In the genomic region with DNA sequence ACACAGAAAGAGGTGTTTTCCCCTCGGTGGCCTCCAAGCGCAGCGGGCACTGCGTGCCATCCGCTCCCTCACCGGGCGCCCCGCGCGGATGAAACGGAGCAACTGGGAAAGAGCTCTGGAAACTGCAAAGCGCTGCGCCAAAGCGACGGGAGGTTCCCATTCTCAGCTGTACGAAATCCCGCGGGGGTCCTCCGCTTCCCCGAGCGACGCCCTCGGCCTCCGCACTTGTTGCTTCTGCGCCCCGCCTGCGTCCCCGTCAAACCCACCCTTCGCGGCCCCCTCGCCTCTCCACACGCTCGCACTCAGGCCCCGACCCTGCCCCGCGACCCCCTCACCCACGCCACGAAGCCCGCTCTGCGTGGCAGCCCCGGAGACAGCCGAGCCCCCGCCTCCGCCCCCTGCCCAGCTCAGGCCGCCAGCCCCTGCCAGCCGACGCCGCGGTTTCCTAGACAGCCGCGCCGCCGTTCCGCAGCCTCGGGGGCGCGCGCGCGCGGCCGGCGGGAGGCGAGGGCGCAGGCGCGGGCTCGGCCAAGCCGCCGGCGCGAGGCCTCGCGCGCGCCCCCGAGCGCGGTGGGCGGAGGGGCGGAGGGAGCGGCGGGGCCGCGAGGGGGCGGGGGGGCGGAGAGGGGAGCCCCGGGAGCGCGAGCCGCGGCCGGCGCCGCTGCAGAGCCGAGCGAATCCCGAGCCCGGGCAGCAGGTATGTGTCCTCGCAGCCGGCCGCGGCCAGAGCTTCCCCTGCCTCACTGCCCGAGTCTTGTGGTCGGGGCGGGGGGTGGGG, we compare ENCODE assay signal across 8 cellular contexts. TPM values are rescaled to one million over a fixed set of nuclear protein-coding genes. Genes with fewer than 3 reads are reported as not detected.
DNase-seq lines count a peak whose midpoint lies in the region; ATAC-seq, FAIRE-seq and TF ChIP-seq lines count a peak whose summit lies in the region.

A gene with protein sequence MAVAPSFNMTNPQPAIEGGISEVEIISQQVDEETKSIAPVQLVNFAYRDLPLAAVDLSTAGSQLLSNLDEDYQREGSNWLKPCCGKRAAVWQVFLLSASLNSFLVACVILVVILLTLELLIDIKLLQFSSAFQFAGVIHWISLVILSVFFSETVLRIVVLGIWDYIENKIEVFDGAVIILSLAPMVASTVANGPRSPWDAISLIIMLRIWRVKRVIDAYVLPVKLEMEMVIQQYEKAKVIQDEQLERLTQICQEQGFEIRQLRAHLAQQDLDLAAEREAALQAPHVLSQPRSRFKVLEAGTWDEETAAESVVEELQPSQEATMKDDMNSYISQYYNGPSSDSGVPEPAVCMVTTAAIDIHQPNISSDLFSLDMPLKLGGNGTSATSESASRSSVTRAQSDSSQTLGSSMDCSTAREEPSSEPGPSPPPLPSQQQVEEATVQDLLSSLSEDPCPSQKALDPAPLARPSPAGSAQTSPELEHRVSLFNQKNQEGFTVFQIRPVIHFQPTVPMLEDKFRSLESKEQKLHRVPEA (plus strand): TSS at position 666 of the 778 bp plus-strand sequence. CDS start 74,279 bp downstream, outside the sequence.

- H3K4me3 ChIP-seq in DOHH2 (ENCODE audit: low read length) (peak within 1 kb of the TSS; percentile 37), SU-DHL-6 (ENCODE audit: insufficient read depth, low read length, poor library complexity, severe bottlenecking) (peak within 1 kb of the TSS; percentile 52), coronary artery (peak within 1 kb of the TSS; percentile 85), HepG2 (replicated peaks in 1 of 3; ENCODE audit: insufficient read depth in 1 of 3, low read depth in 2 of 3, low read length in 3 of 3) (peak within 1 kb of the TSS; percentile 58 to 77 (median 66))

- H3K9me3 Mint-ChIP-seq in stimulated activated effector memory CD8-positive, alpha-beta T cell treated with anti-CD3 and anti-CD28 coated beads, Interleukin-12 subunit alpha, Interleukin-12 subunit beta, amount 100 ng/mL, for 72 hours: no peaks in the 10 kb centered on the region

- no peaks in the 10 kb centered on the region for H4K20me1 ChIP-seq in DOHH2 (ENCODE audit: control insufficient read depth, insufficient read depth, low read depth, low read length)
- H4K20me1 ChIP-seq in SU-DHL-6 (ENCODE audit: low read depth, low read length): no peaks in the 10 kb centered on the region
- H4K20me1 ChIP-seq in HepG2 (ENCODE audit: insufficient read depth, low read length): no peaks in the 10 kb centered on the region

- intact Hi-C loops in HepG2 (cut with micrococcal nuclease; ENCODE audit: unreplicated experiment): no loop called here

- BruUV-seq in HepG2 (replicated peaks; lab: Mats Ljungman, UMichigan): no TSS peak

- H3K9ac ChIP-seq in SU-DHL-6 (ENCODE audit: low read length) (peak within 1 kb of the TSS; percentile 28; the same call in 1 of the 2 replicates), HepG2 (ENCODE audit: insufficient read depth, low read depth, low read length) (no peak within 1 kb of the TSS)

- TF ChIP-seq EP300 in HepG2 (IDR thresholded peaks at IDR 0.05; ENCODE audit: low read depth in 2 of 2, low read length in 2 of 2) (no peak), HepG2 (CRISPR knock-in tag; IDR thresholded peaks at IDR 0.05; ENCODE audit: borderline replicate concordance) (no peak)

- peaks cover 33% of the 10 kb centered on the region for H3K4me1 Mint-ChIP-seq in stimulated activated effector memory CD8-positive, alpha-beta T cell treated with anti-CD3 and anti-CD28 coated beads, Interleukin-12 subunit alpha, Interleukin-12 subunit beta, amount 100 ng/mL, for 72 hours

- POLR2A ChIA-PET in HepG2 (lab: Yijun Ruan, JAX): no interaction called here

- H3K36me3 Mint-ChIP-seq in stimulated activated effector memory CD8-positive, alpha-beta T cell treated with anti-CD3 and anti-CD28 coated beads, Interleukin-12 subunit alpha, Interleukin-12 subunit beta, amount 100 ng/mL, for 72 hours: no peaks in the 10 kb centered on the region

- FAIRE-seq in HepG2 (lab: Jason Lieb, UNC): no peak

- H3K9me2 ChIP-seq in DOHH2 (replicated peaks; ENCODE audit: control insufficient read depth, low read length): no peaks in the 10 kb centered on the region
- H3K9me2 ChIP-seq in SU-DHL-6 (replicated peaks; ENCODE audit: insufficient read depth, low read length): no peaks in the 10 kb centered on the region

- H2AFZ ChIP-seq in SU-DHL-6 (ENCODE audit: low read depth, low read length, severe bottlenecking) (no peak within 1 kb of the TSS), HepG2 (ENCODE audit: low read length) (no peak within 1 kb of the TSS)

- no peak for TF ChIP-seq RAD21 in HepG2 (CRISPR knock-in tag; IDR thresholded peaks at IDR 0.05)

- H3K4me2 ChIP-seq in DOHH2 (ENCODE audit: low read length) (peak within 1 kb of the TSS; percentile 53), SU-DHL-6 (ENCODE audit: low read depth, low read length, poor library complexity, severe bottlenecking) (peak within 1 kb of the TSS; percentile 74), HepG2 (ENCODE audit: low read depth, low read length) (peak within 1 kb of the TSS; percentile 84)

- H3K79me2 ChIP-seq in DOHH2 (ENCODE audit: control insufficient read depth, low read length): no peaks in the 10 kb centered on the region
- no peaks in the 10 kb centered on the region for H3K79me2 ChIP-seq in SU-DHL-6 (ENCODE audit: insufficient read depth, low read length)
- no peaks in the 10 kb centered on the region for H3K79me2 ChIP-seq in HepG2 (ENCODE audit: insufficient read depth, low read length)

- WGBS in HepG2 (ENCODE audit: low lambda C conversion rate): 0% methylated on average over 9 of the region's 106 CpGs

- ATAC-seq in HepG2 (peak; percentile 83), HG02763 (IDR thresholded peaks at IDR 0.05; ENCODE audit: unreplicated experiment) (no peak), HG03280 (IDR thresholded peaks at IDR 0.05; ENCODE audit: unreplicated experiment) (no peak)
- ATAC-seq in stimulated activated effector memory CD8-positive, alpha-beta T cell treated with anti-CD3 and anti-CD28 coated beads, Interleukin-12 subunit alpha, Interleukin-12 subunit beta, amount 100 ng/mL, for 72 hours: peak; percentile 47

- CTCF ChIA-PET in HepG2 (lab: Yijun Ruan, JAX; ENCODE audit: low intra/inter-chr PET ratio, low total read pairs): interaction anchor here (0.6 to 5.1 kb wide), 2 partner anchors 54 to 80 kb away, joined by 3 to 71 read pairs; no protein-coding TSS in a partner anchor

- no peak within 1 kb of the TSS for H3K27ac ChIP-seq in DOHH2 (ENCODE audit: low read depth, low read length)
- H3K27ac ChIP-seq in SU-DHL-6 (ENCODE audit: low read depth, low read length): no peak within 1 kb of the TSS
- H3K27ac ChIP-seq in coronary artery: no peak within 1 kb of the TSS
- no peak within 1 kb of the TSS for H3K27ac ChIP-seq in HepG2 (ENCODE audit: extremely low read length, insufficient read depth, low read length)

- H3F3A ChIP-seq in DOHH2 (ENCODE audit: control insufficient read depth, insufficient read depth) (no peaks in the 10 kb centered on the region), SU-DHL-6 (ENCODE audit: insufficient read depth) (no peaks in the 10 kb centered on the region)

- DNase-seq in HPDE6-E6E7 (ENCODE audit: extremely low spot score): peak; percentile 41
- DNase-seq in coronary artery (ENCODE audit: low spot score): no peak
- no peak for DNase-seq in HepG2 (ENCODE audit: low spot score)
- DNase-seq in stimulated activated effector memory CD8-positive, alpha-beta T cell treated with anti-CD3 and anti-CD28 coated beads, Interleukin-12 subunit alpha, Interleukin-12 subunit beta, amount 100 ng/mL, for 72 hours (ENCODE audit: low spot score in 2 of 2): peak in 1 of 2 donors; percentile 50

- H3K4me1 ChIP-seq in DOHH2 (ENCODE audit: control insufficient read depth, low read length) (peaks cover 15% of the 10 kb centered on the region), HepG2 (ENCODE audit: insufficient read depth, low read length) (peaks cover 13% of the 10 kb centered on the region)

- in situ Hi-C loops in HepG2 (cut with HindIII; ENCODE audit: extremely low pct_ligation_motif_present, low pct_unique_long_range_greater_than_20kb): loop anchor here (5.0 kb wide), 1 partner anchor 78 kb away; no protein-coding TSS in a partner anchor

- no peak for TF ChIP-seq POLR2A in HepG2 (IDR thresholded peaks at IDR 0.05; ENCODE audit: insufficient read depth in 1 of 2, low read depth in 2 of 2, low read length in 2 of 2)

- H3K27me3 ChIP-seq in DOHH2 (ENCODE audit: control insufficient read depth, low read length) (peaks cover 63% of the 10 kb centered on the region), SU-DHL-6 (ENCODE audit: low read length) (no peaks in the 10 kb centered on the region), HepG2 (ENCODE audit: control insufficient read depth in 1 of 2, insufficient read depth in 2 of 2, low read length in 2 of 2) (peaks cover 0 to 34% of the 10 kb centered on the region in 2 experiments; a peak in 3 of 5 replicates)

- no peaks in the 10 kb centered on the region for H3K9me3 ChIP-seq in DOHH2 (ENCODE audit: control insufficient read depth, insufficient read depth, low read length)
- H3K9me3 ChIP-seq in SU-DHL-6 (ENCODE audit: insufficient read depth, low read length): no peaks in the 10 kb centered on the region
- no peaks in the 10 kb centered on the region for H3K9me3 ChIP-seq in HepG2 (ENCODE audit: low read length)

- no peaks in the 10 kb centered on the region for H3K36me3 ChIP-seq in DOHH2 (ENCODE audit: control insufficient read depth, low read length)
- no peaks in the 10 kb centered on the region for H3K36me3 ChIP-seq in SU-DHL-6 (ENCODE audit: low read length)
- no peaks in the 10 kb centered on the region for H3K36me3 ChIP-seq in HepG2 (replicated peaks in 1 of 2; ENCODE audit: control insufficient read depth in 1 of 2, insufficient read depth in 2 of 2, low read length in 2 of 2)

- no peak for TF ChIP-seq CTCF in DOHH2 (IDR thresholded peaks at IDR 0.05; ENCODE audit: low read depth, low read length, poor library complexity, severe bottlenecking)
- TF ChIP-seq CTCF in SU-DHL-6 (IDR thresholded peaks at IDR 0.05; ENCODE audit: insufficient read depth, low read length, poor library complexity, severe bottlenecking): no peak
- no peak for TF ChIP-seq CTCF in coronary artery (IDR thresholded peaks at IDR 0.05)
- TF ChIP-seq CTCF in HepG2 (CRISPR knock-in tag; IDR thresholded peaks at IDR 0.05): no peak

- H3K4me3 Mint-ChIP-seq in stimulated activated effector memory CD8-positive, alpha-beta T cell treated with anti-CD3 and anti-CD28 coated beads, Interleukin-12 subunit alpha, Interleukin-12 subunit beta, amount 100 ng/mL, for 72 hours: peak within 1 kb of the TSS; percentile 72

- no peak within 1 kb of the TSS for H3K27ac Mint-ChIP-seq in stimulated activated effector memory CD8-positive, alpha-beta T cell treated with anti-CD3 and anti-CD28 coated beads, Interleukin-12 subunit alpha, Interleukin-12 subunit beta, amount 100 ng/mL, for 72 hours

RNA-seq across cellular contexts. Expression of the gene that starts here (rescaled TPM):
- total RNA-seq in HepG2 (2016; rRNA removed; fragmentation: Illumina TruSeq; extraction: Trizol): 0.04 and 0.07 TPM in 2 replicates
- 0.18 and 0.20 TPM in 2 replicates for total RNA-seq in HepG2 (2016; cell fraction: cytosol; rRNA removed; fragmentation: Illumina TruSeq; extraction: Trizol; ENCODE audit: low read depth)
- 0.07 and 0.09 TPM in 2 replicates for total RNA-seq in HepG2 (2016; cell fraction: insoluble cytoplasmic fraction; rRNA removed; fragmentation: Illumina TruSeq; extraction: Trizol)
- 0.09 and 0.14 TPM in 2 replicates for total RNA-seq in HepG2 (2016; cell fraction: membrane; rRNA removed; fragmentation: Illumina TruSeq; extraction: Trizol)
- not detected in 2 replicates for total RNA-seq in HepG2 (2016; cell fraction: nucleus; rRNA removed; fragmentation: Illumina TruSeq; extraction: Trizol)
- polyA plus RNA-seq in HepG2 (2011; rRNA removed): 0.03 TPM in 1 of 2 replicates, not detected in the other
- 0.06 and 0.07 TPM in 2 replicates for polyA plus RNA-seq in HepG2 (2011; cell fraction: cytosol; rRNA removed)
- polyA plus RNA-seq in HepG2 (2011; cell fraction: nucleus; rRNA removed): not detected in 2 replicates
- 0.36 and 0.43 TPM in 2 replicates for polyA plus RNA-seq in HepG2 (2012)
- polyA plus RNA-seq in HepG2 (2016; cell fraction: cytosol; fragmentation: Illumina TruSeq; extraction: Trizol; ENCODE audit: low read depth): 0.09 TPM in 1 of 2 replicates, not detected in the other
- not detected in 2 replicates for polyA plus RNA-seq in HepG2 (2016; cell fraction: insoluble cytoplasmic fraction; fragmentation: Illumina TruSeq; extraction: Trizol; ENCODE audit: low read depth)
- 0.08 and 0.11 TPM in 2 replicates for polyA plus RNA-seq in HepG2 (2016; cell fraction: membrane; fragmentation: Illumina TruSeq; extraction: Trizol; ENCODE audit: low read depth)
- not detected in 2 replicates for polyA plus RNA-seq in HepG2 (2016; cell fraction: nucleus; fragmentation: Illumina TruSeq; extraction: Trizol; ENCODE audit: insufficient read depth, low read depth)
- 0.68 TPM in 1 of 2 replicates, not detected in the other for polyA minus RNA-seq in HepG2 (2011; rRNA and poly(A)+ RNA removed; ENCODE audit: low replicate concordance)
- polyA minus RNA-seq in HepG2 (2011; cell fraction: cytosol; rRNA and poly(A)+ RNA removed): not detected in 2 replicates
- not detected in 2 replicates for polyA minus RNA-seq in HepG2 (2011; cell fraction: nucleus; rRNA and poly(A)+ RNA removed)

Comparison
In these comparisons a context has a peak if more than half of its experiments do, and no peak if none do; other contexts are left out.
1. Peak in ATAC-seq, H3K4me3 ChIP-seq and H3K4me2 ChIP-seq in HepG2; RNA of the gene not detected or under 1 TPM.